32 cellular contexts compared by ENCODE assay signal in genomic region chrX:79452879-79453278, GRCh38.
DNase-seq lines count a peak whose midpoint lies in the region; ATAC-seq, FAIRE-seq and TF ChIP-seq lines count a peak whose summit lies in the region.
"Had no signal": no experiment of that assay in that cellular context is flagged by ENCODE, and none has a peak within 500 bp of the region (broad histone marks: within the 10 kb centered on the region; RNA-seq: fewer than 3 reads in every experiment).

No MANE protein-coding gene starts in this region.

- DNase-seq in left kidney (ENCODE audit: low read depth, low spot score) (peak; percentile 41), HepG2 (ENCODE audit: low spot score) (no peak), endothelial cell (ENCODE audit: low spot score) (no peak), KBM-7 (no peak)
- DNase-seq in activated T-cell treated with anti-CD3 and anti-CD28 coated beads, Interleukin-2, amount 50 U/mL, for 72 hours, result no peak
- DNase-seq: activated CD4-positive, alpha-beta T cell treated with anti-CD3 and anti-CD28 coated beads, Interleukin-2, amount 10 ng/mL, durations not matched to agents 7 days and 5 days; activated T-cell treated with anti-CD3 and anti-CD28 coated beads, Interleukin-2, amount 50 U/mL, for 24 hours; C1 segment of cervical spinal cord; cerebellar nuclear complex; COR-L47; DMS79; GF-D8; head of caudate nucleus; kidney glomerular epithelial cell; NCI-H1092 treated with DMSO at 0.1 percent for 48 hours; NCI-H187 treated with DMSO at 0.1 percent for 48 hours; NCI-H524; PC-9; posterior cingulate gyrus; SHP77 treated with DMSO at 0.1 percent for 48 hours; stimulated activated CD4-positive, alpha-beta T cell treated with anti-CD3 and anti-CD28 coated beads, Interleukin-4, amount 100 ng/mL, for 4 hours; stimulated activated naive B cell treated with anti-CD40 and anti-IgM and Interleukin-4, amounts not matched to agents 10 μg/mL and 1 μg/mL and 100 μg/mL, for 72 hours; testis; uterus had no signal

- no peaks in the 10 kb centered on the region for H3K4me1 ChIP-seq in HepG2 (ENCODE audit: insufficient read depth, low read length)
- H3K4me1 ChIP-seq: testis, uterus had no signal

- H3K36me3 ChIP-seq in HepG2 (replicated peaks in 1 of 2; ENCODE audit: control insufficient read depth in 1 of 2, insufficient read depth in 2 of 2, low read length in 2 of 2), result no peaks in the 10 kb centered on the region
- H3K36me3 ChIP-seq: uterus had no signal

- ATAC-seq in GM19467 (IDR thresholded peaks at IDR 0.05; ENCODE audit: unreplicated experiment), result peak; percentile 48
- peak; percentile 76 for ATAC-seq in HG03571 (IDR thresholded peaks at IDR 0.05; ENCODE audit: unreplicated experiment)
- no peak for ATAC-seq in HepG2
- no peak for ATAC-seq in activated T-cell treated with anti-CD3 and anti-CD28 coated beads, Interleukin-2, amount 50 U/mL, for 72 hours (replicated peaks in 1 of 2)
- ATAC-seq: sciatic nerve; stimulated activated naive B cell treated with anti-CD40 and anti-IgM and Interleukin-4, amounts not matched to agents 10 μg/mL and 1 μg/mL and 100 μg/mL, for 72 hours; WTC11 had no signal

- H3K4me3 ChIP-seq in HepG2 (replicated peaks in 1 of 3; ENCODE audit: insufficient read depth in 1 of 3, low read depth in 2 of 3, low read length in 3 of 3), result no peak overlapping the region
- H3K4me3 ChIP-seq: PC-9, testis, uterus had no signal

- POLR2A ChIA-PET in HepG2 (lab: Yijun Ruan, JAX), result no interaction called here

- no TSS peak for BruUV-seq in HepG2 (replicated peaks; lab: Mats Ljungman, UMichigan)

- H3K9me3 Mint-ChIP-seq in endothelial cell (ENCODE audit: unreplicated experiment), result no peaks in the 10 kb centered on the region
- no peaks in the 10 kb centered on the region for H3K9me3 Mint-ChIP-seq in activated T-cell treated with anti-CD3 and anti-CD28 coated beads, Interleukin-2, amount 50 U/mL, for 72 hours
- H3K9me3 Mint-ChIP-seq: brain; memory B cell; stimulated activated naive B cell treated with anti-CD40 and anti-IgM and Interleukin-4, amounts not matched to agents 10 μg/mL and 1 μg/mL and 100 μg/mL, for 72 hours had no signal

- H3K9me3 ChIP-seq in HepG2 (ENCODE audit: low read length), result no peaks in the 10 kb centered on the region
- H3K9me3 ChIP-seq: testis, uterus had no signal

- no peak overlapping the region for H3K27ac Mint-ChIP-seq in endothelial cell (ENCODE audit: unreplicated experiment)
- no peak overlapping the region for H3K27ac Mint-ChIP-seq in activated T-cell treated with anti-CD3 and anti-CD28 coated beads, Interleukin-2, amount 50 U/mL, for 72 hours
- H3K27ac Mint-ChIP-seq: activated CD4-positive, alpha-beta T cell treated with anti-CD3 and anti-CD28 coated beads, Interleukin-2, amount 10 ng/mL, durations not matched to agents 7 days and 5 days; activated T-cell treated with anti-CD3 and anti-CD28 coated beads, Interleukin-2, amount 50 U/mL, for 24 hours; brain; IgD-negative memory B cell; memory B cell; stimulated activated naive B cell treated with anti-CD40 and anti-IgM and Interleukin-4, amounts not matched to agents 10 μg/mL and 1 μg/mL and 100 μg/mL, for 72 hours; WTC11 had no signal

- intact Hi-C loops in HepG2 (cut with micrococcal nuclease; ENCODE audit: unreplicated experiment), result no loop called here

- 0% methylated on average over 1 of the region's 1 CpG for WGBS in HepG2 (ENCODE audit: low lambda C conversion rate)

- CTCF ChIA-PET in HepG2 (lab: Yijun Ruan, JAX; ENCODE audit: low intra/inter-chr PET ratio, low total read pairs), result no interaction called here

- no peaks in the 10 kb centered on the region for H3K79me2 ChIP-seq in HepG2 (ENCODE audit: insufficient read depth, low read length)

- H3K36me3 Mint-ChIP-seq in endothelial cell (ENCODE audit: low read depth, unreplicated experiment), result no peaks in the 10 kb centered on the region
- peaks cover 0 to 3% of the 10 kb centered on the region in 2 donors for H3K36me3 Mint-ChIP-seq in activated T-cell treated with anti-CD3 and anti-CD28 coated beads, Interleukin-2, amount 50 U/mL, for 72 hours (ENCODE audit: insufficient read depth in 2 of 2)
- H3K36me3 Mint-ChIP-seq: brain; memory B cell; stimulated activated naive B cell treated with anti-CD40 and anti-IgM and Interleukin-4, amounts not matched to agents 10 μg/mL and 1 μg/mL and 100 μg/mL, for 72 hours had no signal

- H3K4me3 Mint-ChIP-seq in endothelial cell (ENCODE audit: unreplicated experiment), result no peak overlapping the region
- no peak overlapping the region for H3K4me3 Mint-ChIP-seq in activated T-cell treated with anti-CD3 and anti-CD28 coated beads, Interleukin-2, amount 50 U/mL, for 72 hours
- H3K4me3 Mint-ChIP-seq: activated CD4-positive, alpha-beta T cell treated with anti-CD3 and anti-CD28 coated beads, Interleukin-2, amount 10 ng/mL, durations not matched to agents 7 days and 5 days; activated T-cell treated with anti-CD3 and anti-CD28 coated beads, Interleukin-2, amount 50 U/mL, for 24 hours; brain; IgD-negative memory B cell; memory B cell; stimulated activated naive B cell treated with anti-CD40 and anti-IgM and Interleukin-4, amounts not matched to agents 10 μg/mL and 1 μg/mL and 100 μg/mL, for 72 hours; WTC11 had no signal

- H2AFZ ChIP-seq in HepG2 (ENCODE audit: low read length), result no peak overlapping the region
- H2AFZ ChIP-seq: PC-9 had no signal

- no peaks in the 10 kb centered on the region for H3K27me3 ChIP-seq in HepG2 (ENCODE audit: control insufficient read depth in 1 of 2, insufficient read depth in 2 of 2, low read length in 2 of 2)
- H3K27me3 ChIP-seq: testis, uterus had no signal

- FAIRE-seq in HepG2 (lab: Jason Lieb, UNC), result no peak

- no peaks in the 10 kb centered on the region for H3K4me1 Mint-ChIP-seq in endothelial cell (ENCODE audit: unreplicated experiment)
- no peaks in the 10 kb centered on the region for H3K4me1 Mint-ChIP-seq in activated T-cell treated with anti-CD3 and anti-CD28 coated beads, Interleukin-2, amount 50 U/mL, for 72 hours (ENCODE audit: low read depth)
- H3K4me1 Mint-ChIP-seq: brain had no signal

- H3K4me2 ChIP-seq in HepG2 (ENCODE audit: low read depth, low read length), result no peak overlapping the region
- H3K4me2 ChIP-seq: PC-9 had no signal

- H3K9ac ChIP-seq in HepG2 (ENCODE audit: insufficient read depth, low read depth, low read length), result no peak overlapping the region

- TF ChIP-seq CTCF in HepG2 (CRISPR knock-in tag; IDR thresholded peaks at IDR 0.05) (no peak), endothelial cell (IDR thresholded peaks at IDR 0.05; ENCODE audit: unreplicated experiment) (no peak)

- TF ChIP-seq POLR2A in HepG2 (IDR thresholded peaks at IDR 0.05; ENCODE audit: insufficient read depth in 1 of 2, low read depth in 2 of 2, low read length in 2 of 2), result no peak

- H3K27ac ChIP-seq in HepG2 (ENCODE audit: extremely low read length, insufficient read depth, low read length), result no peak overlapping the region
- H3K27ac ChIP-seq: epithelial cell of prostate, PC-9, testis, uterus had no signal

- no peaks in the 10 kb centered on the region for H3K27me3 Mint-ChIP-seq in endothelial cell (ENCODE audit: unreplicated experiment)
- H3K27me3 Mint-ChIP-seq in activated T-cell treated with anti-CD3 and anti-CD28 coated beads, Interleukin-2, amount 50 U/mL, for 72 hours (ENCODE audit: low read depth), result peaks cover 6% of the 10 kb centered on the region
- H3K27me3 Mint-ChIP-seq: activated CD4-positive, alpha-beta T cell treated with anti-CD3 and anti-CD28 coated beads, Interleukin-2, amount 10 ng/mL, durations not matched to agents 7 days and 5 days; brain; IgD-negative memory B cell; memory B cell; stimulated activated naive B cell treated with anti-CD40 and anti-IgM and Interleukin-4, amounts not matched to agents 10 μg/mL and 1 μg/mL and 100 μg/mL, for 72 hours had no signal

- no peak for TF ChIP-seq RAD21 in HepG2 (CRISPR knock-in tag; IDR thresholded peaks at IDR 0.05)

- in situ Hi-C loops in HepG2 (cut with HindIII; ENCODE audit: extremely low pct_ligation_motif_present, low pct_unique_long_range_greater_than_20kb), result no loop called here
- in situ Hi-C loops in KBM-7 (cut with MboI; ENCODE audit: low pct_unique_long_range_greater_than_20kb, low sequenced_read_pairs), result no loop called here

- H4K20me1 ChIP-seq in HepG2 (ENCODE audit: insufficient read depth, low read length), result no peaks in the 10 kb centered on the region

- TF ChIP-seq EP300 in HepG2 (IDR thresholded peaks at IDR 0.05; ENCODE audit: low read depth in 2 of 2, low read length in 2 of 2) (no peak), HepG2 (CRISPR knock-in tag; IDR thresholded peaks at IDR 0.05; ENCODE audit: borderline replicate concordance) (no peak)

TF ChIP-seq in HepG2, 621 proteins besides CTCF, POLR2A, EP300 and RAD21:
- TF ChIP-seq SP5 (CRISPR knock-in tag; IDR thresholded peaks at IDR 0.05; ENCODE audit: borderline replicate concordance, low read depth), result no peak
- no peak for TF ChIP-seq CBX5 (CRISPR knock-in tag; IDR thresholded peaks at IDR 0.05; ENCODE audit: borderline replicate concordance)
- no peak for TF ChIP-seq JUND (CRISPR knock-in tag; IDR thresholded peaks at IDR 0.05)
- TF ChIP-seq ZNF772 (CRISPR knock-in tag; IDR thresholded peaks at IDR 0.05), result no peak
- TF ChIP-seq ZNF788 (CRISPR knock-in tag; IDR thresholded peaks at IDR 0.05; ENCODE audit: borderline replicate concordance), result no peak
- TF ChIP-seq ZNF329 (CRISPR knock-in tag; IDR thresholded peaks at IDR 0.05; ENCODE audit: low read depth), result no peak
- no peak for TF ChIP-seq ZFX (CRISPR knock-in tag; IDR thresholded peaks at IDR 0.05; ENCODE audit: low read depth)
- TF ChIP-seq, protein P1, sequence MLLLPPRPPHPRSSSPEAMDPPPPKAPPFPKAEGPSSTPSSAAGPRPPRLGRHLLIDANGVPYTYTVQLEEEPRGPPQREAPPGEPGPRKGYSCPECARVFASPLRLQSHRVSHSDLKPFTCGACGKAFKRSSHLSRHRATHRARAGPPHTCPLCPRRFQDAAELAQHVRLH (CRISPR knock-in tag; IDR thresholded peaks at IDR 0.05; ENCODE audit: borderline replicate concordance, low read depth), result no peak
- no peak for TF ChIP-seq ZMYM4 (CRISPR knock-in tag; IDR thresholded peaks at IDR 0.05)
- no peak for TF ChIP-seq NRL (CRISPR knock-in tag; IDR thresholded peaks at IDR 0.05; ENCODE audit: borderline replicate concordance)
- no peak for TF ChIP-seq SPEN (CRISPR knock-in tag; IDR thresholded peaks at IDR 0.05; ENCODE audit: low read depth)
- no peak for TF ChIP-seq ZNF207 (IDR thresholded peaks at IDR 0.05; ENCODE audit: borderline replicate concordance)
- no peak for TF ChIP-seq ZBTB38 (CRISPR knock-in tag; IDR thresholded peaks at IDR 0.05)
- TF ChIP-seq ZNF572 (CRISPR knock-in tag; IDR thresholded peaks at IDR 0.05), result no peak
TF ChIP-seq in HepG2: peak in this region for 0.

Comparison
In these comparisons a context has a peak if more than half of its experiments do, and no peak if none do; other contexts are left out.
1. ATAC-seq: peak in GM19467 (single experiment) and HG03571 (single experiment); none in HepG2 (single experiment) and activated T-cell treated with anti-CD3 and anti-CD28 coated beads, Interleukin-2, amount 50 U/mL, for 72 hours (0 of 2).